In the genomic region with DNA sequence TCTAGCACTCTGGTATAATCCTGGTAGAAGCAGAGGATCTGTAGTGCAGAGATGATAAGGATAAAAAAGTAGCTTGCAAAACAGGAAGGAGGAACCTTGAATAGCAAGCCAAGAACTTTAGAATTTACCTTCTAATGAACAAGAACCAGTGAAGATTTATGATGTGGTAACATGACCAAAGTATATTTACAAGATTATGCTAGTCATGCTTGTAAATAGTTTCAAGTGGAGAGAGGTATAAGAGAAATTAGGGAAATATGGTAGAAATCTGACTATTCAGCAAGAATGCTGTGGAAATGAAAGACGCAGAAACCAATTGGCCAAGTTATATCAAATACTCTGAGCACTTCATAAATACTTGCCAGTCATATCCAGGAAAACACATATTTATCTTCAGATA, we compare ENCODE assay signal across 22 cellular contexts.
"Had no signal": no experiment of that assay in that cellular context is flagged by ENCODE, and none has a peak within 500 bp of the region (broad histone marks: within the 10 kb centered on the region; RNA-seq: fewer than 3 reads in every experiment).

No MANE protein-coding gene starts in this region.

- DNase-seq: dermis blood vessel endothelial cell; esophagus squamous epithelium; foreskin keratinocyte; heart left ventricle; hypothalamus; kidney glomerular epithelial cell; mesendoderm; naive B cell; occipital lobe; psoas muscle; spleen; stimulated activated CD4-positive, alpha-beta T cell treated with anti-CD3 and anti-CD28 coated beads, Interleukin-15, amount 100 ng/mL, for 24 hours; stimulated activated CD4-positive, alpha-beta T cell treated with anti-CD3 and anti-CD28 coated beads, Interleukin-1b, Interleukin-23, amount 100 ng/mL, for 48 hours; stimulated activated CD4-positive, alpha-beta T cell treated with anti-CD3 and anti-CD28 coated beads, Interleukin-4, amount 100 ng/mL, for 24 hours; stimulated activated naive B cell treated with anti-CD40 and anti-IgM and Interleukin-4, amounts not matched to agents 10 μg/mL and 1 μg/mL and 100 μg/mL, for 72 hours; stimulated activated naive CD8-positive, alpha-beta T cell treated with anti-CD3 and anti-CD28 coated beads, Interleukin-15, amount 100 ng/mL, for 72 hours; testis; upper lobe of right lung had no signal

- H3K27ac Mint-ChIP-seq: nephron; stimulated activated naive B cell treated with anti-CD40 and anti-IgM and Interleukin-4, amounts not matched to agents 10 μg/mL and 1 μg/mL and 100 μg/mL, for 72 hours; stimulated activated naive CD8-positive, alpha-beta T cell treated with anti-CD3 and anti-CD28 coated beads, Interleukin-15, amount 100 ng/mL, for 72 hours had no signal

- H3K4me3 Mint-ChIP-seq: naive B cell; nephron; stimulated activated naive B cell treated with anti-CD40 and anti-IgM and Interleukin-4, amounts not matched to agents 10 μg/mL and 1 μg/mL and 100 μg/mL, for 72 hours; stimulated activated naive CD8-positive, alpha-beta T cell treated with anti-CD3 and anti-CD28 coated beads, Interleukin-15, amount 100 ng/mL, for 72 hours had no signal

- H3K4me1 Mint-ChIP-seq: nephron; stimulated activated naive B cell treated with anti-CD40 and anti-IgM and Interleukin-4, amounts not matched to agents 10 μg/mL and 1 μg/mL and 100 μg/mL, for 72 hours; stimulated activated naive CD8-positive, alpha-beta T cell treated with anti-CD3 and anti-CD28 coated beads, Interleukin-15, amount 100 ng/mL, for 72 hours had no signal

- ATAC-seq: foreskin keratinocyte; heart left ventricle; psoas muscle; sciatic nerve; stimulated activated naive B cell treated with anti-CD40 and anti-IgM and Interleukin-4, amounts not matched to agents 10 μg/mL and 1 μg/mL and 100 μg/mL, for 72 hours; stimulated activated naive CD8-positive, alpha-beta T cell treated with anti-CD3 and anti-CD28 coated beads, Interleukin-15, amount 100 ng/mL, for 72 hours; upper lobe of right lung had no signal

- H3K27me3 Mint-ChIP-seq: naive B cell; stimulated activated naive B cell treated with anti-CD40 and anti-IgM and Interleukin-4, amounts not matched to agents 10 μg/mL and 1 μg/mL and 100 μg/mL, for 72 hours; stimulated activated naive CD8-positive, alpha-beta T cell treated with anti-CD3 and anti-CD28 coated beads, Interleukin-15, amount 100 ng/mL, for 72 hours had no signal

- H3K9me3 ChIP-seq: esophagus squamous epithelium, heart left ventricle, psoas muscle, spleen, testis, tibial nerve, upper lobe of right lung, vagina had no signal
